In the genomic region with DNA sequence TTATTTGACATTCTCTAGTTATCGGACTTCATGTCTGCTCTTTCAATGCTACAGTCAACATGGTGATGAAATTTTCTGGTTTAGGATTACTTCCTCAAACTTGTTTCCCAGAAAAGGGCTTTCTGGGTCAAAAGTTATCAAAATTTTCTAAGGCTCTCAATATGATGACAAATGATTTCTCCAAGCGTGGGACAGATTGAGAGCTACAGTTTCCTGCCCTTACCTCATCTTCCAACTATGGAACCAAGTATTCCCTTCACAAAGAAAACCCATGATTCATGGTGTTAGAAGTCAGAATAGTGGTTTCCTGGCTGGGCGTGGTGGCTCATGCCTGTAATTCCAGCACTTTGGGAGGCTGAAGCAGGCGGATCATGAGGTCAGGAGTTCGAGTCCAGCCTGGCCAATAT, we compare ENCODE assay signal across 1 cellular context.
A peak's percentile ranks its signal among the peaks of the same experiment; 100 is the strongest.
TF ChIP-seq lines count a peak whose summit lies in the region.

No MANE protein-coding gene starts in this region.

TF ChIP-seq in IMR-90, 13 proteins besides CTCF, POLR2A, EP300 and RAD21:
- TF ChIP-seq BHLHE40 (IDR thresholded peaks at IDR 0.05; ENCODE audit: low read depth, low read length) (no peak), CEBPB (IDR thresholded peaks at IDR 0.05; ENCODE audit: low read depth, low read length) (no peak), MAZ (IDR thresholded peaks at IDR 0.05; ENCODE audit: borderline replicate concordance, low read depth, low read length) (no peak), RCOR1 (IDR thresholded peaks at IDR 0.05; ENCODE audit: insufficient replicate concordance, low read length) (peak; percentile 41)
